ENCODE assay signal across 1 cellular context in the genomic region with DNA sequence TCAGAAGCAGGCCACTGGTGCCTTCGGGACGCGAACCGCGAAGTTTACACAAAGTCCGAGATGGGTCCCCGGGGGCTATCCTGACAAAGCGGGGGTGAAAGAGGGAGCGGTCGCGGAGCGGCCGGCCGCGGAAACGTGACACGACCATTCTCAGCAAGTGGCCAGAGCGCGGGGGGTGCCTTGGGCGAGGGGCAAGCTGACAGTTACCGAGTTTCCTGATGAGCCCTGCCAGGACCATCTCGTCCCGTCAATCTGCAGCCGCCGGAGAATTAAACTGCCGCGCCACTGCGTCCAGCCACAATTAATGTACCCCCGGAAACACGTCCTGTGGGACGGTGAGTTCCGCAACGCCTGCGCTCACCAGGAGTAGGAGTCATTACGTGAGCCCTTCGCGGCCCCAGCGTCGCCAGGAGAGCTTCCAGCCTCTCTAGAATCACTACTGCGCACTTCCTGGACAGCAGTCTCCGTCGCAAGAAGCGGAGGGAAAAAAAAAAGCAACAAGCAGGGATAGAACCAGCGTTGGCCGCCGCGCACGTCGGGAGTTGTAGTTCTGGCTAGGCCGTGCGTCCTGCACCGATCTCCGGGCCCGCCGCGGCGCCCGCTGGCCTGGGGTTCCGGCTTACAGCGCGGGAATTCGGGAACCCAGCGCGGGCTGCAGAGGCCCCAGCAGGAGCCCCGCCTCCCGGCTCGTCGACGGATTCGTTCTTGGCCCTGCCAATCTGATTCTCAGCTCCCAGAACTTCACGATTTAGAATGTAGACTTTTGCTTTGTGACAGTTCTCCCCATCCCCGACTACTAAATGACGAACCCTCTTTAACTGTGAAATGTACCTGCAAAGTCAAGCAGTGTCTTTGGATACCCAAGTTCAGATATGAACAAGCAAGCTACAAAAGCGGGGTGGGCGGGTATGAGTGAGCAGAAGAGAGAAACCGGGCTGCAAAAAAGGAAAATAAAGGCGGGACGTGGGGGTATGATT.
TF ChIP-seq lines count a peak whose summit lies in the region.

A gene with protein sequence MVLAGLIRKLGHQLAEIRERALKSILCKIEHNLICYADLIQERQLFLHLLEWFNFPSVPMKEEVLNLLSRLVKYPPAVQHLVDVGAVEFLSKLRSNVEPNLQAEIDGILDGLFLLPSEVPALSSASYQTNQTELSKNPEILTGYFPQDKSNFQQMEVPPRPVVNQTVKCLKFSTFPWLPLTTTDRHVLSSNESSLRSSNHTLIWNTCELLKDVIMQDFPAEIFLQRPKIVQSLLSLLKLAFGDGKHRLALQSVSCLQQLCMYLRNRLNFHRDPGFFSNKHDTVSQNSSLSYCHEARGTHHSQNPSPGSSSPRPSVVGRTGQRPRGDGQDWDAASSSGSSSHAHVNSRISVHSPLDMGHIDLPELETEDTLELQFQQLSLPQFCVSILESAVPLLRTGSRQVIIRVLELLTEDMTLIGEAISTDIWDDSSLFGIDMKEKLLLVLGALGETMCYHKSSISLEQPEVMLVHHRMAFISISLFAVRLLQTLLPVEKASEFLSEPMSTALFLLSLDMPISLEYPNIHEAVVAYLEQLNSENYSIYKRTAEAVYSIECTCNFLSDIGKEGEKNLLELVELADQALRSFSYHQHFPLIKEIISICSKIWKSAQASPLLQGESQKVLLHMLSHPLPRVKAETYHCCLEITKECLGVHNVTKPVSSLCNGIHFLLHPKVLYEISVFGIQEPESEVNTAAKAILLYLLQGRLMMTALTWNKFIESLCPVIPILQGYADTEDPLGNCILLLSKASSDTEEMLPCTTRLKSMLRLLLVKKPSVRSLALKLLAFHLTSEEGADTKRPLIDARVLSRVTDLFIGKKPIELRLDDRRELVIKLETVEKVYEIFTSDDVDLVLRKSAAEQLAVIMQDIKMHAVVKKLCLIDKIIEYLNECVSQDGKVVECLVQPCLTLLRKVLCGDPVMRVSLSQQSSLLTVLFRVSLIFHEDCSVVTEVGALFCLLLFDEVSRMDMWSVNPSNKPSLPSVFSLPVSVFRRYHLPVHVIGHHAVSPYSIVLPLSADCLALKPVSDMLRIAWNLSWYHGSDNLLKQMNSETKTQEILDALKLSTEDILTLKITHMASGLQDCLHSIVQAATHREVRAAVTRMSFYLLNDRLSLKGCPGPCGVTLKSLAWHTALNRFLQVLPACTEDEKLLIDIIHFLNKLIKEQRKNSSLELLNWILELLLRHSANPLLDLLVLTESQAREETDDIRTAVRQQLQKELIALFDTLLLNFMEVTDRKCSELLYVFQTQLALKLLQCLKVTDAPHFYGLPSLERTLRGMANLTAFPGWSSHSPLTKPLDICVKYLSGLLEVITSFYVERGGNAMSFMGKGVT (N-terminal part only) (minus strand): TSS at position 267 of the 977 bp plus-strand sequence. CDS start 29 bp downstream, at position 238.

TF ChIP-seq in K562, 482 proteins besides CTCF, POLR2A, EP300 and RAD21 (continued from another document and continues in another):
- TF ChIP-seq, protein P1, sequence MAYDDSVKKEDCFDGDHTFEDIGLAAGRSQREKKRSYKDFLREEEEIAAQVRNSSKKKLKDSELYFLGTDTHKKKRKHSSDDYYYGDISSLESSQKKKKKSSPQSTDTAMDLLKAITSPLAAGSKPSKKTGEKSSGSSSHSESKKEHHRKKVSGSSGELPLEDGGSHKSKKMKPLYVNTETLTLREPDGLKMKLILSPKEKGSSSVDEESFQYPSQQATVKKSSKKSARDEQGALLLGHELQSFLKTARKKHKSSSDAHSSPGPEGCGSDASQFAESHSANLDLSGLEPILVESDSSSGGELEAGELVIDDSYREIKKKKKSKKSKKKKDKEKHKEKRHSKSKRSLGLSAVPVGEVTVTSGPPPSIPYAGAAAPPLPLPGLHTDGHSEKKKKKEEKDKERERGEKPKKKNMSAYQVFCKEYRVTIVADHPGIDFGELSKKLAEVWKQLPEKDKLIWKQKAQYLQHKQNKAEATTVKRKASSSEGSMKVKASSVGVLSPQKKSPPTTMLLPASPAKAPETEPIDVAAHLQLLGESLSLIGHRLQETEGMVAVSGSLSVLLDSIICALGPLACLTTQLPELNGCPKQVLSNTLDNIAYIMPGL (CRISPR knock-in tag; IDR thresholded peaks at IDR 0.05) = 0 out of 2 replicates have a peak, but pooled peaks have one; percentile 52
- TF ChIP-seq, protein P2, sequence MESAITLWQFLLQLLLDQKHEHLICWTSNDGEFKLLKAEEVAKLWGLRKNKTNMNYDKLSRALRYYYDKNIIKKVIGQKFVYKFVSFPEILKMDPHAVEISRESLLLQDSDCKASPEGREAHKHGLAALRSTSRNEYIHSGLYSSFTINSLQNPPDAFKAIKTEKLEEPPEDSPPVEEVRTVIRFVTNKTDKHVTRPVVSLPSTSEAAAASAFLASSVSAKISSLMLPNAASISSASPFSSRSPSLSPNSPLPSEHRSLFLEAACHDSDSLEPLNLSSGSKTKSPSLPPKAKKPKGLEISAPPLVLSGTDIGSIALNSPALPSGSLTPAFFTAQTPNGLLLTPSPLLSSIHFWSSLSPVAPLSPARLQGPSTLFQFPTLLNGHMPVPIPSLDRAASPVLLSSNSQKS (CRISPR knock-in tag; IDR thresholded peaks at IDR 0.05) = no peak
- TF ChIP-seq, protein P3, sequence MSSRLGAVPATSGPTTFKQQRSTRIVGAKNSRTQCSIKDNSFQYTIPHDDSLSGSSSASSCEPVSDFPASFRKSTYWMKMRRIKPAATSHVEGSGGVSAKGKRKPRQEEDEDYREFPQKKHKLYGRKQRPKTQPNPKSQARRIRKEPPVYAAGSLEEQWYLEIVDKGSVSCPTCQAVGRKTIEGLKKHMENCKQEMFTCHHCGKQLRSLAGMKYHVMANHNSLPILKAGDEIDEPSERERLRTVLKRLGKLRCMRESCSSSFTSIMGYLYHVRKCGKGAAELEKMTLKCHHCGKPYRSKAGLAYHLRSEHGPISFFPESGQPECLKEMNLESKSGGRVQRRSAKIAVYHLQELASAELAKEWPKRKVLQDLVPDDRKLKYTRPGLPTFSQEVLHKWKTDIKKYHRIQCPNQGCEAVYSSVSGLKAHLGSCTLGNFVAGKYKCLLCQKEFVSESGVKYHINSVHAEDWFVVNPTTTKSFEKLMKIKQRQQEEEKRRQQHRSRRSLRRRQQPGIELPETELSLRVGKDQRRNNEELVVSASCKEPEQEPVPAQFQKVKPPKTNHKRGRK (tag; IDR thresholded peaks at IDR 0.05) = no peak
- peak; percentile 57 for TF ChIP-seq MBD2 (IDR thresholded peaks at IDR 0.05; ENCODE audit: borderline replicate concordance, low read depth)
- peak; percentile 89 for TF ChIP-seq PHF20 (IDR thresholded peaks at IDR 0.05; ENCODE audit: partially characterized antibody)
- TF ChIP-seq, protein P4, sequence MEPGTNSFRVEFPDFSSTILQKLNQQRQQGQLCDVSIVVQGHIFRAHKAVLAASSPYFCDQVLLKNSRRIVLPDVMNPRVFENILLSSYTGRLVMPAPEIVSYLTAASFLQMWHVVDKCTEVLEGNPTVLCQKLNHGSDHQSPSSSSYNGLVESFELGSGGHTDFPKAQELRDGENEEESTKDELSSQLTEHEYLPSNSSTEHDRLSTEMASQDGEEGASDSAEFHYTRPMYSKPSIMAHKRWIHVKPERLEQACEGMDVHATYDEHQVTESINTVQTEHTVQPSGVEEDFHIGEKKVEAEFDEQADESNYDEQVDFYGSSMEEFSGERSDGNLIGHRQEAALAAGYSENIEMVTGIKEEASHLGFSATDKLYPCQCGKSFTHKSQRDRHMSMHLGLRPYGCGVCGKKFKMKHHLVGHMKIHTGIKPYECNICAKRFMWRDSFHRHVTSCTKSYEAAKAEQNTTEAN (CRISPR knock-in tag; IDR thresholded peaks at IDR 0.05) = 0 out of 2 replicates have a peak, but pooled peaks have one; percentile 55
- peak; percentile 80; the same call in 1 of the 2 replicates for TF ChIP-seq MTA3 (IDR thresholded peaks at IDR 0.05; ENCODE audit: borderline replicate concordance)
- TF ChIP-seq, protein P5, sequence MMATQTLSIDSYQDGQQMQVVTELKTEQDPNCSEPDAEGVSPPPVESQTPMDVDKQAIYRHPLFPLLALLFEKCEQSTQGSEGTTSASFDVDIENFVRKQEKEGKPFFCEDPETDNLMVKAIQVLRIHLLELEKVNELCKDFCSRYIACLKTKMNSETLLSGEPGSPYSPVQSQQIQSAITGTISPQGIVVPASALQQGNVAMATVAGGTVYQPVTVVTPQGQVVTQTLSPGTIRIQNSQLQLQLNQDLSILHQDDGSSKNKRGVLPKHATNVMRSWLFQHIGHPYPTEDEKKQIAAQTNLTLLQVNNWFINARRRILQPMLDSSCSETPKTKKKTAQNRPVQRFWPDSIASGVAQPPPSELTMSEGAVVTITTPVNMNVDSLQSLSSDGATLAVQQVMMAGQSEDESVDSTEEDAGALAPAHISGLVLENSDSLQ (IDR thresholded peaks at IDR 0.05) = peak; percentile 98
- TF ChIP-seq NEUROD1 (IDR thresholded peaks at IDR 0.05; ENCODE audit: borderline replicate concordance, low read depth, low read length, partially characterized antibody) = peak; percentile 53
- TF ChIP-seq ZNF384 (IDR thresholded peaks at IDR 0.05; ENCODE audit: low read depth, low read length) = peak; percentile 45; the same call in 1 of the 2 replicates
- no peak for TF ChIP-seq ZNF311 (CRISPR knock-in tag; IDR thresholded peaks at IDR 0.05)
- peak; percentile 36; the same call in 1 of the 2 replicates for TF ChIP-seq PML (IDR thresholded peaks at IDR 0.05; ENCODE audit: low read length)
- TF ChIP-seq EWSR1 (IDR thresholded peaks at IDR 0.05; ENCODE audit: borderline replicate concordance, low read depth, partially characterized antibody) = no peak
- no peak for TF ChIP-seq FIP1L1 (IDR thresholded peaks at IDR 0.05; ENCODE audit: low read depth, low read length, poor library complexity, severe bottlenecking)
- peak in 1 of 2 experiments; percentile 65; a peak in 1 of 3 replicates for TF ChIP-seq CBX3 (IDR thresholded peaks at IDR 0.05; ENCODE audit: borderline replicate concordance in 1 of 2, low read length in 2 of 2)
- no peak for TF ChIP-seq MTF1 (CRISPR knock-in tag; IDR thresholded peaks at IDR 0.05; ENCODE audit: borderline replicate concordance)
- peak; percentile 36 for TF ChIP-seq HMGN3 (IDR thresholded peaks at IDR 0.05; ENCODE audit: borderline replicate concordance, extremely low read depth, insufficient read length, low read depth, low read length)
- TF ChIP-seq, protein P6, sequence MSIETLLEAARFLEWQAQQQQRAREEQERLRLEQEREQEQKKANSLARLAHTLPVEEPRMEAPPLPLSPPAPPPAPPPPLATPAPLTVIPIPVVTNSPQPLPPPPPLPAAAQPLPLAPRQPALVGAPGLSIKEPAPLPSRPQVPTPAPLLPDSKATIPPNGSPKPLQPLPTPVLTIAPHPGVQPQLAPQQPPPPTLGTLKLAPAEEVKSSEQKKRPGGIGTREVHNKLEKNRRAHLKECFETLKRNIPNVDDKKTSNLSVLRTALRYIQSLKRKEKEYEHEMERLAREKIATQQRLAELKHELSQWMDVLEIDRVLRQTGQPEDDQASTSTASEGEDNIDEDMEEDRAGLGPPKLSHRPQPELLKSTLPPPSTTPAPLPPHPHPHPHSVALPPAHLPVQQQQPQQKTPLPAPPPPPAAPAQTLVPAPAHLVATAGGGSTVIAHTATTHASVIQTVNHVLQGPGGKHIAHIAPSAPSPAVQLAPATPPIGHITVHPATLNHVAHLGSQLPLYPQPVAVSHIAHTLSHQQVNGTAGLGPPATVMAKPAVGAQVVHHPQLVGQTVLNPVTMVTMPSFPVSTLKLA (conservative IDR thresholded peaks at IDR 0.05) = peak; percentile 43 to 72; a peak in 3 of 4 replicates
- peak; percentile 63; the same call in 1 of the 2 replicates for TF ChIP-seq GTF2A2 (tag; IDR thresholded peaks at IDR 0.05)
- peak; percentile 39; the same call in 1 of the 2 replicates for TF ChIP-seq ZKSCAN1 (IDR thresholded peaks at IDR 0.05; ENCODE audit: low read depth, low read length)
- peak in 1 of 2 experiments; percentile 28; a peak in 1 of 4 replicates for TF ChIP-seq KDM4B (IDR thresholded peaks at IDR 0.05; ENCODE audit: borderline replicate concordance in 2 of 2, low read depth in 1 of 2)
- TF ChIP-seq, protein P7, sequence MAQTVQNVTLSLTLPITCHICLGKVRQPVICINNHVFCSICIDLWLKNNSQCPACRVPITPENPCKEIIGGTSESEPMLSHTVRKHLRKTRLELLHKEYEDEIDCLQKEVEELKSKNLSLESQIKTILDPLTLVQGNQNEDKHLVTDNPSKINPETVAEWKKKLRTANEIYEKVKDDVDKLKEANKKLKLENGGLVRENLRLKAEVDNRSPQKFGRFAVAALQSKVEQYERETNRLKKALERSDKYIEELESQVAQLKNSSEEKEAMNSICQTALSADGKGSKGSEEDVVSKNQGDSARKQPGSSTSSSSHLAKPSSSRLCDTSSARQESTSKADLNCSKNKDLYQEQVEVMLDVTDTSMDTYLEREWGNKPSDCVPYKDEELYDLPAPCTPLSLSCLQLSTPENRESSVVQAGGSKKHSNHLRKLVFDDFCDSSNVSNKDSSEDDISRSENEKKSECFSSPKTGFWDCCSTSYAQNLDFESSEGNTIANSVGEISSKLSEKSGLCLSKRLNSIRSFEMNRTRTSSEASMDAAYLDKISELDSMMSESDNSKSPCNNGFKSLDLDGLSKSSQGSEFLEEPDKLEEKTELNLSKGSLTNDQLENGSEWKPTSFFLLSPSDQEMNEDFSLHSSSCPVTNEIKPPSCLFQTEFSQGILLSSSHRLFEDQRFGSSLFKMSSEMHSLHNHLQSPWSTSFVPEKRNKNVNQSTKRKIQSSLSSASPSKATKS (CRISPR knock-in tag; IDR thresholded peaks at IDR 0.05) = no peak
- TF ChIP-seq, protein P8, sequence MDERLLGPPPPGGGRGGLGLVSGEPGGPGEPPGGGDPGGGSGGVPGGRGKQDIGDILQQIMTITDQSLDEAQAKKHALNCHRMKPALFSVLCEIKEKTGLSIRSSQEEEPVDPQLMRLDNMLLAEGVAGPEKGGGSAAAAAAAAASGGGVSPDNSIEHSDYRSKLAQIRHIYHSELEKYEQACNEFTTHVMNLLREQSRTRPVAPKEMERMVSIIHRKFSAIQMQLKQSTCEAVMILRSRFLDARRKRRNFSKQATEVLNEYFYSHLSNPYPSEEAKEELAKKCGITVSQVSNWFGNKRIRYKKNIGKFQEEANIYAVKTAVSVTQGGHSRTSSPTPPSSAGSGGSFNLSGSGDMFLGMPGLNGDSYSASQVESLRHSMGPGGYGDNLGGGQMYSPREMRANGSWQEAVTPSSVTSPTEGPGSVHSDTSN (CRISPR knock-in tag; IDR thresholded peaks at IDR 0.05; ENCODE audit: low read depth) = peak; percentile 54; the same call in 1 of the 2 replicates
- TF ChIP-seq, protein P8 (tag; conservative IDR thresholded peaks at IDR 0.05; ENCODE audit: low read depth) = peak; percentile 93
- TF ChIP-seq KLF13 (tag; IDR thresholded peaks at IDR 0.05; ENCODE audit: borderline replicate concordance, low read depth) = 0 out of 2 replicates have a peak, but pooled peaks have one; percentile 22
- TF ChIP-seq NFATC3 (IDR thresholded peaks at IDR 0.05) = 0 out of 2 replicates have a peak, but pooled peaks have one; percentile 62
- no peak for TF ChIP-seq HEY1 (CRISPR knock-in tag; IDR thresholded peaks at IDR 0.05; ENCODE audit: borderline replicate concordance)
